Comparison of ENCODE assay signal across 11 cellular contexts in genomic region chr2:105809099-105809473, GRCh38.
A peak's percentile ranks its signal among the peaks of the same experiment; 100 is the strongest.
DNase-seq lines count a peak whose midpoint lies in the region; ATAC-seq and TF ChIP-seq lines count a peak whose summit lies in the region.
"Had no signal": no experiment of that assay in that cellular context is flagged by ENCODE, and none has a peak within 500 bp of the region (broad histone marks: within the 10 kb centered on the region; RNA-seq: fewer than 3 reads in every experiment).

No MANE protein-coding gene starts in this region.

- intact Hi-C loops in activated naive CD4-positive, alpha-beta T cell treated with anti-CD3 and anti-CD28 coated beads for 36 hours (cut with micrococcal nuclease), result loop anchor here (1.0 kb wide), 2 partner anchors 28 to 47 kb away; no protein-coding TSS in a partner anchor

- POLR2A ChIA-PET in GM10248 (lab: Yijun Ruan, JAX), result no interaction called here

- peak; percentile 76 for DNase-seq in activated naive CD4-positive, alpha-beta T cell treated with anti-CD3 and anti-CD28 coated beads for 36 hours
- no peak for DNase-seq in activated naive CD4-positive, alpha-beta T cell (lab: John Stamatoyannopoulos, UW)
- peak; percentile 43 for DNase-seq in activated naive CD8-positive, alpha-beta T cell treated with anti-CD3 and anti-CD28 coated beads for 36 hours
- DNase-seq in medulla oblongata (ENCODE audit: extremely low spot score) (no peak), SW480 (ENCODE audit: low spot score) (no peak), GM10248 (ENCODE audit: extremely low spot score) (no peak)
- DNase-seq: NCI-H187 treated with DMSO at 0.1 percent for 48 hours, Right ventricle myocardium superior had no signal

- CTCF ChIA-PET in activated naive CD4-positive, alpha-beta T cell treated with anti-CD3 and anti-CD28 coated beads for 36 hours (lab: Charles Lee), result no interaction called here
- CTCF ChIA-PET in GM10248 (lab: Yijun Ruan, JAX), result interaction anchor here (2.5 kb wide), 1 partner anchor 12 kb away, joined by 13 read pairs; no protein-coding TSS in a partner anchor

- peaks cover 87% of the 10 kb centered on the region for H3K4me1 Mint-ChIP-seq in activated naive CD4-positive, alpha-beta T cell treated with anti-CD3 and anti-CD28 coated beads for 36 hours (ENCODE audit: low read depth)
- H3K4me1 Mint-ChIP-seq in activated naive CD8-positive, alpha-beta T cell treated with anti-CD3 and anti-CD28 coated beads for 36 hours, result peaks cover 87% of the 10 kb centered on the region
- H3K4me1 Mint-ChIP-seq in stimulated activated naive CD8-positive, alpha-beta T cell treated with anti-CD3 and anti-CD28 coated beads, Interleukin-15, Interleukin-2, amounts not matched to agents 100 ng/mL and 50 ng/mL, for 24 hours (ENCODE audit: low read depth), result peaks cover 96% of the 10 kb centered on the region

- ATAC-seq in HG03354 (IDR thresholded peaks at IDR 0.05; ENCODE audit: poor library complexity, severe bottlenecking, unreplicated experiment), result peak; percentile 34

- TF ChIP-seq CTCF in GM10248 (IDR thresholded peaks at IDR 0.05; ENCODE audit: control extremely low read depth, extremely low read depth, low read depth, missing control alignments), result no peak

- no peak overlapping the region for H3K4me3 Mint-ChIP-seq in activated naive CD4-positive, alpha-beta T cell treated with anti-CD3 and anti-CD28 coated beads for 36 hours
- H3K4me3 Mint-ChIP-seq in activated naive CD8-positive, alpha-beta T cell treated with anti-CD3 and anti-CD28 coated beads for 36 hours, result no peak overlapping the region
- peak overlapping the region; percentile 30 for H3K4me3 Mint-ChIP-seq in stimulated activated naive CD8-positive, alpha-beta T cell treated with anti-CD3 and anti-CD28 coated beads, Interleukin-15, Interleukin-2, amounts not matched to agents 100 ng/mL and 50 ng/mL, for 24 hours
- H3K4me3 Mint-ChIP-seq: nephron had no signal

- H3K27ac Mint-ChIP-seq in activated naive CD4-positive, alpha-beta T cell treated with anti-CD3 and anti-CD28 coated beads for 36 hours, result peak overlapping the region; percentile 73
- peak overlapping the region; percentile 90 for H3K27ac Mint-ChIP-seq in activated naive CD8-positive, alpha-beta T cell treated with anti-CD3 and anti-CD28 coated beads for 36 hours
- peak overlapping the region; percentile 88 for H3K27ac Mint-ChIP-seq in stimulated activated naive CD8-positive, alpha-beta T cell treated with anti-CD3 and anti-CD28 coated beads, Interleukin-15, Interleukin-2, amounts not matched to agents 100 ng/mL and 50 ng/mL, for 24 hours

- no peaks in the 10 kb centered on the region for H3K27me3 Mint-ChIP-seq in activated naive CD4-positive, alpha-beta T cell treated with anti-CD3 and anti-CD28 coated beads for 36 hours (ENCODE audit: low read depth)
- H3K27me3 Mint-ChIP-seq in activated naive CD8-positive, alpha-beta T cell treated with anti-CD3 and anti-CD28 coated beads for 36 hours, result no peaks in the 10 kb centered on the region
- no peaks in the 10 kb centered on the region for H3K27me3 Mint-ChIP-seq in stimulated activated naive CD8-positive, alpha-beta T cell treated with anti-CD3 and anti-CD28 coated beads, Interleukin-15, Interleukin-2, amounts not matched to agents 100 ng/mL and 50 ng/mL, for 24 hours

- H3K36me3 Mint-ChIP-seq in activated naive CD4-positive, alpha-beta T cell treated with anti-CD3 and anti-CD28 coated beads for 36 hours (ENCODE audit: low read depth), result peaks cover 33% of the 10 kb centered on the region
- H3K36me3 Mint-ChIP-seq in activated naive CD8-positive, alpha-beta T cell treated with anti-CD3 and anti-CD28 coated beads for 36 hours, result peaks cover 72% of the 10 kb centered on the region
- H3K36me3 Mint-ChIP-seq in stimulated activated naive CD8-positive, alpha-beta T cell treated with anti-CD3 and anti-CD28 coated beads, Interleukin-15, Interleukin-2, amounts not matched to agents 100 ng/mL and 50 ng/mL, for 24 hours (ENCODE audit: low read depth), result peaks cover 45% of the 10 kb centered on the region

- H3K9me3 Mint-ChIP-seq in activated naive CD4-positive, alpha-beta T cell treated with anti-CD3 and anti-CD28 coated beads for 36 hours, result no peaks in the 10 kb centered on the region
- H3K9me3 Mint-ChIP-seq in activated naive CD8-positive, alpha-beta T cell treated with anti-CD3 and anti-CD28 coated beads for 36 hours, result peaks cover 17% of the 10 kb centered on the region
- H3K9me3 Mint-ChIP-seq in stimulated activated naive CD8-positive, alpha-beta T cell treated with anti-CD3 and anti-CD28 coated beads, Interleukin-15, Interleukin-2, amounts not matched to agents 100 ng/mL and 50 ng/mL, for 24 hours, result peaks cover 4% of the 10 kb centered on the region
- H3K9me3 Mint-ChIP-seq: nephron had no signal

Comparison
In these comparisons a context has a peak if more than half of its experiments do, and no peak if none do; other contexts are left out.
1. DNase-seq: peak in activated naive CD4-positive, alpha-beta T cell treated with anti-CD3 and anti-CD28 coated beads for 36 hours (single experiment) and activated naive CD8-positive, alpha-beta T cell treated with anti-CD3 and anti-CD28 coated beads for 36 hours (single experiment); none in activated naive CD4-positive, alpha-beta T cell (0 of 4), medulla oblongata (single experiment), SW480 (single experiment) and GM10248 (single experiment).
2. Peak in every context shown above with its lines, with median percentiles within 50 percentile points of each other: H3K27ac Mint-ChIP-seq.